12 cellular contexts compared by ENCODE assay signal in the genomic region with DNA sequence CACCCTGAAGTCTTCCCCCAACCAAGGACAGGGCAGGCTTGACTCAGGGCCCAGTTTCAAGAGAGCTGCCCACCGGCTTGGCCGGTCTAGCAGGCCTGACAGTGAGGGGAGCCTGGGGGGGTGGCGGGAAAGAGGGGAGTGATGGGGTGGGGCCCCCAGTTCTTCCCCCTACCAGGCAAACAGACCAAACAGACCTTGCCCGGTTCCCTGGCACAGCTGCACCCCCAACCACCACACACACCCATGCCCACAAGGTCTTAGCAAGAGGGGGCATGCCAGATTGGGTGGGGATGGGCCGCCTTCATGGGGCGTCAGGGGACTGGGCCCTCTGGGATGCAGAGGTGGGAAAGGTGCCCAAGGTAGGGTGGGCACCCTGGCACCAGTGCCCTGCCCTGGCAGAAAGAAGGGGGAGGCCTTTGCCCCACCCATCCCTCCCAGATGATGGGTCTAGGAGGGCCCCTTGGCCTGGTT. TPM values are rescaled to one million over a fixed set of nuclear protein-coding genes. Genes with fewer than 3 reads are reported as not detected.
DNase-seq lines count a peak whose midpoint lies in the region; ATAC-seq and TF ChIP-seq lines count a peak whose summit lies in the region.
"Had no signal": no experiment of that assay in that cellular context is flagged by ENCODE, and none has a peak within 500 bp of the region (broad histone marks: within the 10 kb centered on the region; RNA-seq: fewer than 3 reads in every experiment).

No MANE protein-coding gene starts in this region.

- H3K4me3 Mint-ChIP-seq in activated naive CD8-positive, alpha-beta T cell treated with anti-CD3 and anti-CD28 coated beads, Interleukin-2, amount 10 ng/mL, durations not matched to agents 7 days and 5 days = no peak overlapping the region
- H3K4me3 Mint-ChIP-seq in activated naive CD8-positive, alpha-beta T cell treated with anti-CD3 and anti-CD28 coated beads for 36 hours = no peak overlapping the region

- H3F3A ChIP-seq in SK-N-SH (replicated peaks; ENCODE audit: insufficient read depth) = no peaks in the 10 kb centered on the region

- H3K4me3 ChIP-seq in coronary artery (peak overlapping the region; percentile 38), muscle layer of colon (ENCODE audit: low read depth in 1 of 2, low read length in 2 of 2) (no peak overlapping the region), SK-N-SH (ENCODE audit: low read depth in 2 of 2, low read length in 1 of 2) (no peak overlapping the region)

- no peak overlapping the region for H3K4me2 ChIP-seq in SK-N-SH

- no peak for DNase-seq in activated naive CD8-positive, alpha-beta T cell treated with anti-CD3 and anti-CD28 coated beads, Interleukin-2, amount 10 ng/mL, durations not matched to agents 7 days and 5 days
- no peak for DNase-seq in activated naive CD8-positive, alpha-beta T cell treated with anti-CD3 and anti-CD28 coated beads for 36 hours
- DNase-seq in coronary artery (ENCODE audit: low spot score) (no peak), ureter (ENCODE audit: low spot score) (peak; percentile 85), SK-N-SH (no peak)
- DNase-seq in stimulated activated CD4-positive, alpha-beta T cell treated with anti-CD3 and anti-CD28 coated beads, Interleukin-1b, Interleukin-23, amount 100 ng/mL, for 48 hours = no peak

- WGBS in SK-N-SH (ENCODE audit: low lambda C conversion rate) = 93% methylated on average over 3 of the region's 6 CpGs

- H3K36me3 ChIP-seq in muscle layer of colon (ENCODE audit: insufficient read depth, low read length) (peaks cover 23% of the 10 kb centered on the region), SK-N-SH (replicated peaks in 1 of 2; ENCODE audit: control insufficient read depth in 1 of 2, insufficient read depth in 2 of 2, low read length in 1 of 2) (peaks cover 0 to 17% of the 10 kb centered on the region in 2 experiments)

- H3K9me3 ChIP-seq in muscle layer of colon (ENCODE audit: low read length) (no peaks in the 10 kb centered on the region), SK-N-SH (no peaks in the 10 kb centered on the region)

- H2AFZ ChIP-seq in SK-N-SH (ENCODE audit: low read depth) = no peak overlapping the region

- H3K4me1 ChIP-seq in muscle layer of colon (ENCODE audit: insufficient read depth, low read length) (peaks cover 51% of the 10 kb centered on the region), SK-N-SH (ENCODE audit: control insufficient read depth in 1 of 2, insufficient read depth in 2 of 2, low read depth in 1 of 2, low read length in 1 of 2) (peaks cover 0 to 10% of the 10 kb centered on the region in 2 experiments; a peak in 1 of 4 replicates)

- H3K4me1 Mint-ChIP-seq in activated naive CD8-positive, alpha-beta T cell treated with anti-CD3 and anti-CD28 coated beads, Interleukin-2, amount 10 ng/mL, durations not matched to agents 7 days and 5 days = peaks cover 55% of the 10 kb centered on the region
- H3K4me1 Mint-ChIP-seq in activated naive CD8-positive, alpha-beta T cell treated with anti-CD3 and anti-CD28 coated beads for 36 hours = peaks cover 65% of the 10 kb centered on the region

- peaks cover 3% of the 10 kb centered on the region; the same call in 1 of the 2 replicates for H4K20me1 ChIP-seq in SK-N-SH (ENCODE audit: insufficient read depth)

- POLR2A ChIA-PET in activated naive CD8-positive, alpha-beta T cell treated with anti-CD3 and anti-CD28 coated beads, Interleukin-2, amount 10 ng/mL, durations not matched to agents 7 days and 5 days (lab: Charles Lee) = interaction anchor here (1.5 to 2.9 kb wide), 2 partner anchors 12 to 27 kb away, joined by 3 to 10 read pairs; no protein-coding TSS in a partner anchor
- POLR2A ChIA-PET in SK-N-SH (lab: Yijun Ruan, JAX) = interaction anchor here (1.4 kb wide), 1 partner anchor 11 kb away, joined by 4 read pairs; no protein-coding TSS in a partner anchor

- H3K27ac ChIP-seq in coronary artery (peak overlapping the region; percentile 40 to 93), muscle layer of colon (ENCODE audit: low read depth, low read length) (peak overlapping the region; percentile 52), SK-N-SH (ENCODE audit: low read depth in 2 of 2, low read length in 1 of 2) (no peak overlapping the region; a peak in 1 of 4 replicates)

- H3K27ac Mint-ChIP-seq in activated naive CD8-positive, alpha-beta T cell treated with anti-CD3 and anti-CD28 coated beads, Interleukin-2, amount 10 ng/mL, durations not matched to agents 7 days and 5 days = peak overlapping the region; percentile 58
- H3K27ac Mint-ChIP-seq in activated naive CD8-positive, alpha-beta T cell treated with anti-CD3 and anti-CD28 coated beads for 36 hours = no peak overlapping the region

- no peaks in the 10 kb centered on the region for H3K27me3 ChIP-seq in muscle layer of colon (ENCODE audit: control insufficient read depth in 1 of 2, insufficient read depth in 2 of 2, low read length in 2 of 2)
- no peaks in the 10 kb centered on the region for H3K27me3 ChIP-seq in SK-N-SH (ENCODE audit: insufficient read depth)

- no peaks in the 10 kb centered on the region for H3K27me3 Mint-ChIP-seq in activated naive CD8-positive, alpha-beta T cell treated with anti-CD3 and anti-CD28 coated beads, Interleukin-2, amount 10 ng/mL, durations not matched to agents 7 days and 5 days
- H3K27me3 Mint-ChIP-seq in activated naive CD8-positive, alpha-beta T cell treated with anti-CD3 and anti-CD28 coated beads for 36 hours = peaks cover 6% of the 10 kb centered on the region

- H3K36me3 Mint-ChIP-seq in activated naive CD8-positive, alpha-beta T cell treated with anti-CD3 and anti-CD28 coated beads, Interleukin-2, amount 10 ng/mL, durations not matched to agents 7 days and 5 days = peaks cover 12% of the 10 kb centered on the region
- peaks cover 4% of the 10 kb centered on the region for H3K36me3 Mint-ChIP-seq in activated naive CD8-positive, alpha-beta T cell treated with anti-CD3 and anti-CD28 coated beads for 36 hours

- no peaks in the 10 kb centered on the region for H3K9me2 ChIP-seq in SK-N-SH

- H3K9me3 Mint-ChIP-seq in activated naive CD8-positive, alpha-beta T cell treated with anti-CD3 and anti-CD28 coated beads, Interleukin-2, amount 10 ng/mL, durations not matched to agents 7 days and 5 days = no peaks in the 10 kb centered on the region
- no peaks in the 10 kb centered on the region for H3K9me3 Mint-ChIP-seq in activated naive CD8-positive, alpha-beta T cell treated with anti-CD3 and anti-CD28 coated beads for 36 hours

- peaks cover 5% of the 10 kb centered on the region for H3K79me2 ChIP-seq in SK-N-SH (ENCODE audit: insufficient read depth)

- no peak for TF ChIP-seq RAD21 in SK-N-SH (IDR thresholded peaks at IDR 0.05; ENCODE audit: low read length)

- TF ChIP-seq CTCF in coronary artery (IDR thresholded peaks at IDR 0.05) (no peak), SK-N-SH (IDR thresholded peaks at IDR 0.05) (no peak)

- ATAC-seq in activated naive CD8-positive, alpha-beta T cell treated with anti-CD3 and anti-CD28 coated beads, Interleukin-2, amount 10 ng/mL, durations not matched to agents 7 days and 5 days (ENCODE audit: low read depth) = no peak
- no peak for ATAC-seq in HG03565 (IDR thresholded peaks at IDR 0.05; ENCODE audit: unreplicated experiment)
- ATAC-seq: activated CD4-positive, CD25-positive, alpha-beta regulatory T cell treated with anti-CD3 and anti-CD28 coated beads, Interleukin-2, amount 50 U/mL, for 24 hours; Panc1 had no signal

- no peak for TF ChIP-seq EP300 in SK-N-SH (IDR thresholded peaks at IDR 0.05; ENCODE audit: borderline replicate concordance in 1 of 2, low read depth in 1 of 2, low read length in 1 of 2)

- H3K9ac ChIP-seq in muscle layer of colon (ENCODE audit: low read length) = no peak overlapping the region
- H3K9ac ChIP-seq in SK-N-SH = no peak overlapping the region

- CTCF ChIA-PET in SK-N-SH (lab: Yijun Ruan, JAX) = interaction anchor here (0.5 to 9.3 kb wide), 6 partner anchors 11 to 163 kb away, joined by 3 to 149 read pairs (median 3); a partner anchor contains a TSS

RNA-seq across cellular contexts. Expression of a gene that starts 8.9 kb away (rescaled TPM):
- total RNA-seq in activated naive CD8-positive, alpha-beta T cell treated with anti-CD3 and anti-CD28 coated beads, Interleukin-2, amount 10 ng/mL, durations not matched to agents 7 days and 5 days = 10 to 100 TPM; 41.4 to 48.4 TPM
- 10 to 100 TPM; 14.1 to 14.4 TPM for total RNA-seq in activated naive CD8-positive, alpha-beta T cell treated with anti-CD3 and anti-CD28 coated beads for 36 hours
- total RNA-seq in ureter = 92.8 TPM
- 15.7 and 22.1 TPM in 2 replicates for polyA plus RNA-seq in SK-N-SH (2012; rRNA removed)
- polyA plus RNA-seq in SK-N-SH (2012; cell fraction: cytosol; rRNA removed) = 5.6 and 9.5 TPM in 2 replicates
- polyA plus RNA-seq in SK-N-SH (2012; cell fraction: nucleus; rRNA removed) = 51.6 and 52.3 TPM in 2 replicates

RNA-seq across cellular contexts. Expression of a gene that starts 18.1 kb away (rescaled TPM):
- 1 to 10 TPM; 1.1 to 1.9 TPM for total RNA-seq in activated naive CD8-positive, alpha-beta T cell treated with anti-CD3 and anti-CD28 coated beads, Interleukin-2, amount 10 ng/mL, durations not matched to agents 7 days and 5 days
- under 1 TPM in 1 of 2 experiments, not detected in 1; 0.66 TPM for total RNA-seq in activated naive CD8-positive, alpha-beta T cell treated with anti-CD3 and anti-CD28 coated beads for 36 hours
- total RNA-seq in ureter = 0.94 TPM
- 0.26 TPM in 1 of 2 replicates, not detected in the other for polyA plus RNA-seq in SK-N-SH (2012; rRNA removed)
- not detected in 2 replicates for polyA plus RNA-seq in SK-N-SH (2012; cell fraction: cytosol; rRNA removed)
- 0.13 and 0.40 TPM in 2 replicates for polyA plus RNA-seq in SK-N-SH (2012; cell fraction: nucleus; rRNA removed)
- total RNA-seq: sciatic nerve had no signal
- polyA plus RNA-seq: BJ had no signal

RNA-seq across cellular contexts. Expression of a gene that starts 22.1 kb away (rescaled TPM):
- 1 to 10 TPM in 1 of 2 experiments, under 1 TPM in 1; 0.91 to 1.4 TPM for total RNA-seq in activated naive CD8-positive, alpha-beta T cell treated with anti-CD3 and anti-CD28 coated beads, Interleukin-2, amount 10 ng/mL, durations not matched to agents 7 days and 5 days
- total RNA-seq in activated naive CD8-positive, alpha-beta T cell treated with anti-CD3 and anti-CD28 coated beads for 36 hours = under 1 TPM; 0.20 to 0.31 TPM
- total RNA-seq in ureter = 1.2 TPM
- polyA plus RNA-seq in SK-N-SH (2012; rRNA removed) = 0.76 and 1.1 TPM in 2 replicates
- 0.13 and 0.31 TPM in 2 replicates for polyA plus RNA-seq in SK-N-SH (2012; cell fraction: cytosol; rRNA removed)
- 8.7 and 9.6 TPM in 2 replicates for polyA plus RNA-seq in SK-N-SH (2012; cell fraction: nucleus; rRNA removed)

RNA-seq across cellular contexts. Expression of a gene that starts 22.2 kb away (rescaled TPM):
- not detected for total RNA-seq in activated naive CD8-positive, alpha-beta T cell treated with anti-CD3 and anti-CD28 coated beads, Interleukin-2, amount 10 ng/mL, durations not matched to agents 7 days and 5 days
- not detected for total RNA-seq in activated naive CD8-positive, alpha-beta T cell treated with anti-CD3 and anti-CD28 coated beads for 36 hours
- not detected for total RNA-seq in ureter
- not detected in 2 replicates for polyA plus RNA-seq in SK-N-SH (2012; rRNA removed)
- polyA plus RNA-seq in SK-N-SH (2012; cell fraction: cytosol; rRNA removed) = not detected in 2 replicates
- polyA plus RNA-seq in SK-N-SH (2012; cell fraction: nucleus; rRNA removed) = 0.06 and 0.16 TPM in 2 replicates
- polyA plus RNA-seq: BJ had no signal

RNA-seq across cellular contexts. Expression of a gene that starts 28.3 kb away (rescaled TPM):
- total RNA-seq in activated naive CD8-positive, alpha-beta T cell treated with anti-CD3 and anti-CD28 coated beads, Interleukin-2, amount 10 ng/mL, durations not matched to agents 7 days and 5 days = 10 to 100 TPM; 46.2 to 48.9 TPM
- 10 to 100 TPM; 54.2 to 56.1 TPM for total RNA-seq in activated naive CD8-positive, alpha-beta T cell treated with anti-CD3 and anti-CD28 coated beads for 36 hours
- total RNA-seq in ureter = 48.3 TPM
- 50.8 and 56.2 TPM in 2 replicates for polyA plus RNA-seq in SK-N-SH (2012; rRNA removed)
- 21.8 and 32.1 TPM in 2 replicates for polyA plus RNA-seq in SK-N-SH (2012; cell fraction: cytosol; rRNA removed)
- 130 and 147 TPM in 2 replicates for polyA plus RNA-seq in SK-N-SH (2012; cell fraction: nucleus; rRNA removed)

Comparison
In these comparisons a context has a peak if more than half of its experiments do, and no peak if none do; other contexts are left out.
1. H3K27ac ChIP-seq: peak in coronary artery (2 of 2) and muscle layer of colon (single experiment); none in SK-N-SH (0 of 2).